ENCODE assay signal across 23 cellular contexts in genomic region chr16:83686726-83687125, GRCh38.
"Had no signal": no experiment of that assay in that cellular context is flagged by ENCODE, and none has a peak within 500 bp of the region (broad histone marks: within the 10 kb centered on the region; RNA-seq: fewer than 3 reads in every experiment).

No MANE protein-coding gene starts in this region.

- H3K4me3 ChIP-seq: neural progenitor cell, ovary, psoas muscle, right lobe of liver, sigmoid colon, stomach, tibial nerve, upper lobe of left lung, vagina had no signal

- DNase-seq: natural killer cell; occipital lobe; ovary; psoas muscle; right cardiac atrium; right lobe of liver; sigmoid colon; small intestine; stimulated activated CD4-positive, alpha-beta T cell treated with anti-CD3 and anti-CD28 coated beads, Interleukin-15, amount 100 ng/mL, for 24 hours; stimulated activated CD4-positive, alpha-beta T cell treated with anti-CD3 and anti-CD28 coated beads, Interleukin-2, amount 100 ng/mL, for 24 hours; stimulated activated CD4-positive, alpha-beta T cell treated with anti-CD3 and anti-CD28 coated beads, Interleukin-2, amount 100 ng/mL, for 48 hours; stimulated activated CD4-positive, alpha-beta T cell treated with anti-CD3 and anti-CD28 coated beads, Interleukin-4, amount 100 ng/mL, for 24 hours; stimulated activated naive B cell treated with anti-CD40 and anti-IgM and Interleukin-4, amounts not matched to agents 10 μg/mL and 1 μg/mL and 100 μg/mL, for 72 hours; stimulated activated naive CD4-positive, alpha-beta T cell treated with Interleukin-2 at 50 U/mL for 16 hours; stomach; trophoblast cell; upper lobe of left lung had no signal

- FAIRE-seq: small intestine, urothelium cell line had no signal

- H3K9me3 ChIP-seq: ovary, psoas muscle, right lobe of liver, sigmoid colon, stomach, tibial nerve, upper lobe of left lung, vagina had no signal

- H3K27ac ChIP-seq: neural progenitor cell, ovary, parathyroid adenoma, psoas muscle, right lobe of liver, sigmoid colon, stomach, tibial nerve, upper lobe of left lung, vagina had no signal

- H3K36me3 ChIP-seq: neural progenitor cell, ovary, right lobe of liver, sigmoid colon, stomach, tibial nerve, upper lobe of left lung, vagina had no signal

- H3K27me3 ChIP-seq: neural progenitor cell, ovary, right lobe of liver, sigmoid colon, tibial nerve, upper lobe of left lung, vagina had no signal

- ATAC-seq: natural killer cell; psoas muscle; right cardiac atrium; right lobe of liver; stimulated activated effector memory CD8-positive, alpha-beta T cell treated with anti-CD3 and anti-CD28 coated beads, Interleukin-12 subunit alpha, Interleukin-12 subunit beta, amount 100 ng/mL, for 72 hours; stimulated activated naive B cell treated with anti-CD40 and anti-IgM and Interleukin-4, amounts not matched to agents 10 μg/mL and 1 μg/mL and 100 μg/mL, for 72 hours had no signal

- H3K4me1 ChIP-seq: parathyroid adenoma, right lobe of liver had no signal
